20 cellular contexts compared by ENCODE assay signal in the genomic region with DNA sequence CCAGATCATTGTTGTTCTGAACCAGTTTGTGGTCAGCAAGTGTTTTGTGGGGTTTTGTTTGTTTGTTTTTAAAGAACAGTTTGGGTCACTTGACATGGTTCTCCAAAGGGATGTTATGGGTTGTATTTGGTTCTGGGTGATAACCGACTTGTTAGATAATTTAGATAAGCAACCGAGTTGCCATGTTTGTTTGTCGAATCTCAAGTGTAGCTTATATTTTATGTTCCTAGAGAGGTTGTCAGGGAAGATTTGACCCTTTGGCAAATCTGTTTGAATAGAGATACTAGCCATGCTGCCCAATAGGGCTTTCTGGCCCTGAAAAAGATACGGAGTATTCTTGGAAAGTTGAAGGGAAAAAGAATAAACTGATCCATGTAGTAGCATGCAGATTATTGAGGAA. TPM values are rescaled to one million over a fixed set of nuclear protein-coding genes. Genes with fewer than 3 reads are reported as not detected.
"Had no signal": no experiment of that assay in that cellular context is flagged by ENCODE, and none has a peak within 500 bp of the region (broad histone marks: within the 10 kb centered on the region; RNA-seq: fewer than 3 reads in every experiment).

No MANE protein-coding gene starts in this region.

- H3K36me3 ChIP-seq: prostate gland had no signal

- H3K4me3 ChIP-seq: lower lobe of right lung, mucosa of descending colon, prostate gland, suprapubic skin had no signal

- H3K9me3 Mint-ChIP-seq: activated B cell treated with CpG ODN at 0.5 μM for 24 hours; activated CD4-positive, alpha-beta T cell treated with anti-CD3 and anti-CD28 coated beads, Interleukin-2, amount 10 ng/mL, durations not matched to agents 24 days and 14 days; naive thymus-derived CD8-positive, alpha-beta T cell; stimulated activated naive B cell treated with anti-CD40 and anti-IgM and Interleukin-4, amounts not matched to agents 10 μg/mL and 1 μg/mL and 100 μg/mL, for 72 hours; T-cell; type B pancreatic cell had no signal

- H3K4me1 Mint-ChIP-seq: activated B cell treated with CpG ODN at 0.5 μM for 24 hours had no signal

- H3K4me1 ChIP-seq: prostate gland had no signal

- DNase-seq: activated B cell treated with CpG ODN at 0.5 μM for 24 hours; activated CD4-positive, alpha-beta T cell treated with anti-CD3 and anti-CD28 coated beads, Interleukin-2, amount 10 ng/mL, durations not matched to agents 24 days and 14 days; activated T-cell treated with anti-CD3 and anti-CD28 coated beads, Interleukin-2, amount 50 U/mL, for 48 hours; amniotic stem cell; cerebellar nuclear complex; dermis blood vessel endothelial cell; glutamatergic neuron; lower lobe of right lung; mucosa of descending colon; naive thymus-derived CD8-positive, alpha-beta T cell; stimulated activated CD4-positive, alpha-beta T cell treated with anti-CD3 and anti-CD28 coated beads, Interleukin-2, amount 100 ng/mL, for 24 hours; stimulated activated naive B cell treated with anti-CD40 and anti-IgM and Interleukin-4, amounts not matched to agents 10 μg/mL and 1 μg/mL and 100 μg/mL, for 72 hours; T-cell had no signal

- ATAC-seq: esophagus mucosa; lower lobe of right lung; mucosa of descending colon; naive thymus-derived CD8-positive, alpha-beta T cell; sciatic nerve; stimulated activated naive B cell treated with anti-CD40 and anti-IgM and Interleukin-4, amounts not matched to agents 10 μg/mL and 1 μg/mL and 100 μg/mL, for 72 hours; T-cell had no signal

- H3K27me3 ChIP-seq: suprapubic skin had no signal

- H3K9me3 ChIP-seq: lower lobe of right lung, mucosa of descending colon, prostate gland, suprapubic skin had no signal

- H3K27ac ChIP-seq: lower lobe of right lung, prostate gland, suprapubic skin had no signal

- H3K27me3 Mint-ChIP-seq: activated B cell treated with CpG ODN at 0.5 μM for 24 hours; activated CD4-positive, alpha-beta T cell treated with anti-CD3 and anti-CD28 coated beads, Interleukin-2, amount 10 ng/mL, durations not matched to agents 24 days and 14 days; brain; naive thymus-derived CD8-positive, alpha-beta T cell; stimulated activated naive B cell treated with anti-CD40 and anti-IgM and Interleukin-4, amounts not matched to agents 10 μg/mL and 1 μg/mL and 100 μg/mL, for 72 hours; T-cell; type B pancreatic cell had no signal

- H3K27ac Mint-ChIP-seq: activated B cell treated with CpG ODN at 0.5 μM for 24 hours; activated CD4-positive, alpha-beta T cell treated with anti-CD3 and anti-CD28 coated beads, Interleukin-2, amount 10 ng/mL, durations not matched to agents 24 days and 14 days had no signal

- H3K4me3 Mint-ChIP-seq: activated B cell treated with CpG ODN at 0.5 μM for 24 hours; activated CD4-positive, alpha-beta T cell treated with anti-CD3 and anti-CD28 coated beads, Interleukin-2, amount 10 ng/mL, durations not matched to agents 24 days and 14 days; brain; naive thymus-derived CD8-positive, alpha-beta T cell; stimulated activated naive B cell treated with anti-CD40 and anti-IgM and Interleukin-4, amounts not matched to agents 10 μg/mL and 1 μg/mL and 100 μg/mL, for 72 hours; T-cell; type B pancreatic cell had no signal

RNA-seq across cellular contexts. Expression of a gene that starts 12.2 kb away (rescaled TPM):
- total RNA-seq: activated B cell treated with CpG ODN at 0.5 μM for 24 hours, dermis blood vessel endothelial cell, SK-MEL-5 had no signal
- polyA plus RNA-seq: naive thymus-derived CD8-positive, alpha-beta T cell had no signal
